In genomic region chr19:33659835-33660234, GRCh38 we compare ENCODE assay signal across 24 cellular contexts. TPM values are rescaled to one million over a fixed set of nuclear protein-coding genes. Genes with fewer than 3 reads are reported as not detected.
"Had no signal": no experiment of that assay in that cellular context is flagged by ENCODE, and none has a peak within 500 bp of the region (broad histone marks: within the 10 kb centered on the region; RNA-seq: fewer than 3 reads in every experiment).

No MANE protein-coding gene starts in this region.

- FAIRE-seq: colon, urothelium cell line had no signal

- H3K4me2 ChIP-seq: hepatocyte had no signal

- H3K9me3 Mint-ChIP-seq: nephron progenitor cell; stimulated activated naive B cell treated with anti-CD40 and anti-IgM and Interleukin-4, amounts not matched to agents 10 μg/mL and 1 μg/mL and 100 μg/mL, for 72 hours had no signal

- DNase-seq: dermis blood vessel endothelial cell; esophagus squamous epithelium; foreskin fibroblast; left colon; left ventricle myocardium superior; mesenchymal stem cell; naive thymus-derived CD4-positive, alpha-beta T cell; nephron progenitor cell; spleen; stimulated activated CD4-positive, alpha-beta T cell treated with anti-CD3 and anti-CD28 coated beads, Interleukin-15, amount 100 ng/mL, for 24 hours; stimulated activated CD4-positive, alpha-beta T cell treated with anti-CD3 and anti-CD28 coated beads, Interleukin-1b, Interleukin-23, amount 100 ng/mL, for 48 hours; stimulated activated CD4-positive, alpha-beta T cell treated with anti-CD3 and anti-CD28 coated beads, Interleukin-4, amount 100 ng/mL, for 24 hours; stimulated activated naive B cell treated with anti-CD40 and anti-IgM and Interleukin-4, amounts not matched to agents 10 μg/mL and 1 μg/mL and 100 μg/mL, for 72 hours; stomach; substantia nigra; trophoblast cell had no signal

- H3K36me3 ChIP-seq: esophagus squamous epithelium, spleen, stomach had no signal

- H3K36me3 Mint-ChIP-seq: naive thymus-derived CD4-positive, alpha-beta T cell; stimulated activated naive B cell treated with anti-CD40 and anti-IgM and Interleukin-4, amounts not matched to agents 10 μg/mL and 1 μg/mL and 100 μg/mL, for 72 hours had no signal

- H3K9me3 ChIP-seq: esophagus squamous epithelium, spleen, stomach had no signal

- H3K4me3 Mint-ChIP-seq: naive thymus-derived CD4-positive, alpha-beta T cell; nephron progenitor cell; stimulated activated naive B cell treated with anti-CD40 and anti-IgM and Interleukin-4, amounts not matched to agents 10 μg/mL and 1 μg/mL and 100 μg/mL, for 72 hours had no signal

- H3K4me3 ChIP-seq: esophagus squamous epithelium, hepatocyte, lung, spleen, stomach had no signal

- H3K27ac ChIP-seq: esophagus squamous epithelium, hepatocyte, spleen, stomach had no signal

- ATAC-seq: left colon; left ventricle myocardium superior; naive thymus-derived CD4-positive, alpha-beta T cell; sciatic nerve; stimulated activated naive B cell treated with anti-CD40 and anti-IgM and Interleukin-4, amounts not matched to agents 10 μg/mL and 1 μg/mL and 100 μg/mL, for 72 hours had no signal

- H3K4me1 Mint-ChIP-seq: naive thymus-derived CD4-positive, alpha-beta T cell; nephron progenitor cell; stimulated activated naive B cell treated with anti-CD40 and anti-IgM and Interleukin-4, amounts not matched to agents 10 μg/mL and 1 μg/mL and 100 μg/mL, for 72 hours had no signal

- H3K79me2 ChIP-seq: hepatocyte had no signal

- H3K27ac Mint-ChIP-seq: naive thymus-derived CD4-positive, alpha-beta T cell; nephron progenitor cell; stimulated activated naive B cell treated with anti-CD40 and anti-IgM and Interleukin-4, amounts not matched to agents 10 μg/mL and 1 μg/mL and 100 μg/mL, for 72 hours had no signal

- H3K4me1 ChIP-seq: esophagus squamous epithelium, spleen, stomach had no signal

- H2AFZ ChIP-seq: hepatocyte had no signal

RNA-seq across cellular contexts. Expression of gene CHST8, which starts 38.1 kb away (rescaled TPM):
- total RNA-seq: dermis blood vessel endothelial cell; epithelial cell of proximal tubule; kidney epithelial cell; left colon; left ventricle myocardium superior; naive thymus-derived CD4-positive, alpha-beta T cell; skeletal muscle tissue had no signal
- polyA plus RNA-seq: naive thymus-derived CD4-positive, alpha-beta T cell had no signal
